ENCODE assay signal across 13 cellular contexts in the genomic region with DNA sequence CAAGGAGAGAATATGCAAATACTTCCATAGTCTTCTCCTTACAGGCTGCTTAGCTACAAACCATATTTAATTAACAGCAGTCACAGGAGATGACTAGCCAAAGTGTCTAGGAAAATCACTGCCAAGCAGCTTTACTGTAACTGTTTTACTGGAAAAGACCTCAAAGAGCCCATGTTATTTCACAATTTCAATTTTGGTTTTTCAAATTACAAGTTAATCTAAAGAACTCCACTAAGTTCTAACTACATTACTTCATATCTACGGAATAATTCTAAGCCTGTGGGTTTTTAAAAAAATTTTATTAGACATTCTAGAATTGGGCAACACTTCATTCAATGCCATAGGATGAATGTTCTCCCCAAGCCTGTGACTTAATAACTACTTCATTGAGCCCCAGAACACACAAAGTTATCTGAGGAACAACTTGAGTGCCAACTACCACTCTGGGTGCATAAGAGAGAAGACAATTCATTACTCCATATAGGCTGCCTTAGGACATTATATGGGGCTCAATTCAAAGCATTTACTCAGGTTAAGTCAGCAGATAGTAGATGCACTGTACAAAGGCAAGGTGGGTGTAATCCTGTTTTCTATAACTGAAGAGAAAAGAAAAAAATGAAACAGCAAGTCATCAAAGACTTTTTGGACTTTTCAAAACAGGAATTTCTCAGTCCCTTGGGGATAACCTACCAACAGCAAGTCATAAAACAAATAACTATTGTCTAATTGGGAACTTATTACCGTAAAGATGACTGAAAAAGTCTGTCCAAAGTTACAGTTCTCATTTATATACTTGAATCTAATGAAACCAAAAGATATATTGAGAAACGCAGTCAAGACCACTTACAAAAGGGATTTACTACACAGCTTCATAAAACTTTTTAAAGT. TPM values are rescaled to one million over a fixed set of nuclear protein-coding genes. Genes with fewer than 3 reads are reported as not detected.
A peak's percentile ranks its signal among the peaks of the same experiment; 100 is the strongest.
DNase-seq lines count a peak whose midpoint lies in the region; ATAC-seq, FAIRE-seq and TF ChIP-seq lines count a peak whose summit lies in the region.
"Had no signal": no experiment of that assay in that cellular context is flagged by ENCODE, and none has a peak within 500 bp of the region (broad histone marks: within the 10 kb centered on the region; RNA-seq: fewer than 3 reads in every experiment).

No MANE protein-coding gene starts in this region.

- H3K36me3 ChIP-seq in left ventricle myocardium inferior: no peaks in the 10 kb centered on the region
- no peaks in the 10 kb centered on the region for H3K36me3 ChIP-seq in small intestine (ENCODE audit: control insufficient read depth in 2 of 2, insufficient read depth in 2 of 2, low read length in 2 of 2)
- H3K36me3 ChIP-seq in ascending aorta: no peaks in the 10 kb centered on the region

- peaks cover 12% of the 10 kb centered on the region for H3K36me3 Mint-ChIP-seq in T-cell

- H3K4me1 ChIP-seq in left ventricle myocardium inferior (peaks cover 85% of the 10 kb centered on the region), small intestine (ENCODE audit: control insufficient read depth in 2 of 2, insufficient read depth in 1 of 2, low read depth in 1 of 2, low read length in 1 of 2) (peaks cover 1 to 6% of the 10 kb centered on the region in 2 donors), ascending aorta (peaks cover 3 to 47% of the 10 kb centered on the region in 2 donors)

- H3K27ac ChIP-seq in left ventricle myocardium inferior (replicated peaks) (peak overlapping the region; percentile 20), small intestine (ENCODE audit: low read depth in 1 of 2, low read length in 1 of 2) (peak overlapping the region in 1 of 2 donors; percentile 20), ascending aorta (no peak overlapping the region)

- H3K9me3 Mint-ChIP-seq in T-cell: no peaks in the 10 kb centered on the region
- H3K9me3 Mint-ChIP-seq: dendritic cell treated with granulocyte-macrophage colony-stimulating factor and Interleukin-4, amounts not matched to agents 40 ng/mL and 50 ng/mL, for 4 days had no signal

- no peak overlapping the region for H3K4me3 Mint-ChIP-seq in T-cell
- H3K4me3 Mint-ChIP-seq: dendritic cell treated with granulocyte-macrophage colony-stimulating factor and Interleukin-4, amounts not matched to agents 40 ng/mL and 50 ng/mL, for 4 days had no signal

- POLR2A ChIA-PET in T-cell (lab: Charles Lee): no interaction called here

- no peak for ATAC-seq in Right ventricle myocardium inferior
- no peak for ATAC-seq in T-cell (replicated peaks in 1 of 4)
- ATAC-seq in GM19467 (IDR thresholded peaks at IDR 0.05; ENCODE audit: unreplicated experiment): no peak
- ATAC-seq in HG02763 (IDR thresholded peaks at IDR 0.05; ENCODE audit: unreplicated experiment): no peak

- FAIRE-seq in small intestine (lab: Jason Lieb, UNC): no peak
- FAIRE-seq: HTR-8/SVneo had no signal

- no peak for DNase-seq in left ventricle myocardium inferior
- no peak for DNase-seq in Right ventricle myocardium inferior (ENCODE audit: missing footprints)
- no peak for DNase-seq in T-cell
- peak; percentile 53 for DNase-seq in fibroblast of pulmonary artery (ENCODE audit: low read depth)
- DNase-seq in small intestine: no peak
- DNase-seq in ascending aorta (ENCODE audit: low spot score in 2 of 2): no peak
- DNase-seq: activated CD4-positive, CD25-positive, alpha-beta regulatory T cell treated with anti-CD3 and anti-CD28 coated beads, Interleukin-2, amount 50 U/mL, for 72 hours; C1 segment of cervical spinal cord; GF-D8 had no signal

- H3K4me3 ChIP-seq in left ventricle myocardium inferior (no peak overlapping the region), fibroblast of pulmonary artery (replicated peaks; ENCODE audit: low read depth, low read length) (no peak overlapping the region), small intestine (ENCODE audit: low read depth in 1 of 2, low read length in 2 of 2) (no peak overlapping the region), ascending aorta (no peak overlapping the region)

- H3K9me3 ChIP-seq in left ventricle myocardium inferior (replicated peaks): no peaks in the 10 kb centered on the region
- no peaks in the 10 kb centered on the region for H3K9me3 ChIP-seq in small intestine (ENCODE audit: control insufficient read depth, low read depth)
- H3K9me3 ChIP-seq in ascending aorta: no peaks in the 10 kb centered on the region

- H3K27me3 ChIP-seq in left ventricle myocardium inferior (ENCODE audit: low read depth) (no peaks in the 10 kb centered on the region), small intestine (ENCODE audit: control insufficient read depth in 2 of 2, insufficient read depth in 2 of 2, low read length in 2 of 2) (no peaks in the 10 kb centered on the region), ascending aorta (no peaks in the 10 kb centered on the region)

- TF ChIP-seq CTCF in left ventricle myocardium inferior (IDR thresholded peaks at IDR 0.05; ENCODE audit: borderline replicate concordance) (no peak), fibroblast of pulmonary artery (IDR thresholded peaks at IDR 0.05; ENCODE audit: low read length, missing control alignments) (no peak), ascending aorta (IDR thresholded peaks at IDR 0.05) (no peak)

- CTCF ChIA-PET in T-cell (lab: Charles Lee): interaction anchor here (0.5 to 0.6 kb wide), 3 partner anchors 234 to 1068 kb away, joined by 3 to 4 read pairs (median 3); a partner anchor contains a TSS

- intact Hi-C loops in left ventricle myocardium inferior (cut with micrococcal nuclease) (no loop called here), Right ventricle myocardium inferior (cut with DNase I) (no loop called here), ascending aorta (cut with DNase I) (no loop called here)

- peak overlapping the region; percentile 16 to 65 for H3K27ac Mint-ChIP-seq in T-cell
- H3K27ac Mint-ChIP-seq: dendritic cell treated with granulocyte-macrophage colony-stimulating factor and Interleukin-4, amounts not matched to agents 40 ng/mL and 50 ng/mL, for 4 days had no signal

- H3K4me1 Mint-ChIP-seq in T-cell: peaks cover 40 to 55% (median 46%) of the 10 kb centered on the region in 3 donors

- no peaks in the 10 kb centered on the region for H3K27me3 Mint-ChIP-seq in T-cell
- H3K27me3 Mint-ChIP-seq: dendritic cell treated with granulocyte-macrophage colony-stimulating factor and Interleukin-4, amounts not matched to agents 40 ng/mL and 50 ng/mL, for 4 days had no signal

- 66 to 86% (median 73%) methylated on average over 3 of the region's 3 CpGs for WGBS in small intestine, 3 donors

RNA-seq across cellular contexts. Expression of a gene that starts 33.0 kb away (rescaled TPM):
- total RNA-seq in left ventricle myocardium inferior (116 TPM), Right ventricle myocardium inferior (183 TPM), T-cell (100 to 1,000 TPM; 113 to 242 (median 129) TPM), ascending aorta (181 TPM)
- polyA plus RNA-seq in small intestine: 10 to 100 TPM; 49.0 to 76.5 (median 55.7) TPM
